In genomic region chr13:97653741-97654140, GRCh38 we compare ENCODE assay signal across 22 cellular contexts.
DNase-seq lines count a peak whose midpoint lies in the region; ATAC-seq lines count a peak whose summit lies in the region.
"Had no signal": no experiment of that assay in that cellular context is flagged by ENCODE, and none has a peak within 500 bp of the region (broad histone marks: within the 10 kb centered on the region; RNA-seq: fewer than 3 reads in every experiment).

No MANE protein-coding gene starts in this region.

- no peak overlapping the region for H3K27ac ChIP-seq in trophoblast cell (ENCODE audit: low read depth, low read length)
- H3K27ac ChIP-seq: BLaER1, HL-60, stomach, tibial artery had no signal

- no peaks in the 10 kb centered on the region for H3K79me2 ChIP-seq in trophoblast cell (ENCODE audit: control insufficient read depth, insufficient read depth, low read length, poor library complexity)

- WGBS in trophoblast cell (ENCODE audit: extremely low coverage, insufficient coverage, insufficient read length), result no CpG with 5 or more reads among the region's 10 CpGs

- no peak overlapping the region for H3K14ac ChIP-seq in trophoblast cell (ENCODE audit: low read length)

- H3K79me1 ChIP-seq in trophoblast cell (ENCODE audit: low read length), result no peaks in the 10 kb centered on the region

- no peak overlapping the region for H4K8ac ChIP-seq in trophoblast cell (ENCODE audit: low read depth, low read length)

- peaks cover 0 to 2% of the 10 kb centered on the region in 2 experiments for H3K4me1 ChIP-seq in trophoblast cell (ENCODE audit: control insufficient read depth in 1 of 2, insufficient read depth in 2 of 2, low read length in 2 of 2)
- H3K4me1 ChIP-seq: BLaER1, Caco-2, tibial artery had no signal

- no peak overlapping the region for H2BK120ac ChIP-seq in trophoblast cell (ENCODE audit: insufficient read depth, low read length, poor library complexity)

- H3K9ac ChIP-seq in trophoblast cell (ENCODE audit: low read length), result no peak overlapping the region
- H3K9ac ChIP-seq: BLaER1 had no signal

- H2BK12ac ChIP-seq in trophoblast cell (ENCODE audit: low read length), result no peak overlapping the region

- H3K9me3 ChIP-seq in trophoblast cell (ENCODE audit: insufficient read depth, low read depth, low read length), result no peaks in the 10 kb centered on the region
- H3K9me3 ChIP-seq: BLaER1, Caco-2, stomach, tibial artery had no signal

- no peaks in the 10 kb centered on the region for H3K27me3 ChIP-seq in trophoblast cell (ENCODE audit: insufficient read depth, low read length)
- H3K27me3 ChIP-seq: BLaER1, stomach, tibial artery had no signal

- H3K36me3 ChIP-seq in trophoblast cell (ENCODE audit: control insufficient read depth in 1 of 2, insufficient read depth in 2 of 2, low read length in 2 of 2), result no peaks in the 10 kb centered on the region
- H3K36me3 ChIP-seq: BLaER1, stomach, tibial artery had no signal

- H3K18ac ChIP-seq in trophoblast cell (ENCODE audit: low read length), result no peak overlapping the region

- no peak overlapping the region for H4K91ac ChIP-seq in trophoblast cell (ENCODE audit: low read depth, low read length)

- H2AK5ac ChIP-seq in trophoblast cell (ENCODE audit: low read length), result no peak overlapping the region

- H4K12ac ChIP-seq in trophoblast cell (ENCODE audit: low read depth, low read length), result no peak overlapping the region

- ATAC-seq in GM21717 (IDR thresholded peaks at IDR 0.05; ENCODE audit: unreplicated experiment) (no peak), HG03196 (IDR thresholded peaks at IDR 0.05; ENCODE audit: unreplicated experiment) (no peak)

- H3K23ac ChIP-seq in trophoblast cell (ENCODE audit: low read length), result no peak overlapping the region

- H2AFZ ChIP-seq in trophoblast cell (ENCODE audit: insufficient read depth, low read length, poor library complexity), result no peak overlapping the region

- no peak overlapping the region for H3K4me2 ChIP-seq in trophoblast cell (ENCODE audit: low read length)
- H3K4me2 ChIP-seq: BLaER1 had no signal

- peak; percentile 35 for DNase-seq in COLO829 (ENCODE audit: low spot score)
- peak; percentile 27 for DNase-seq in M059J (ENCODE audit: low read depth)
- DNase-seq in fibroblast of gingiva (ENCODE audit: low read depth), result peak; percentile 71
- peak; percentile 36 to 74 for DNase-seq in trophoblast cell
- DNase-seq in activated gamma-delta T cell (lab: John Stamatoyannopoulos, UW), result no peak
- DNase-seq: activated CD4-positive, alpha-beta T cell treated with anti-CD3 and anti-CD28 coated beads for 48 hours; activated naive CD4-positive, alpha-beta T cell treated with anti-CD3 and anti-CD28 coated beads, Interleukin-2, amount 50 U/mL, for 16 hours; activated T-cell treated with anti-CD3 and anti-CD28 coated beads, Interleukin-2, amount 50 U/mL, for 48 hours; anterior cingulate cortex; Caco-2; immature natural killer cell; NCI-H187 treated with DMSO at 0.1 percent for 48 hours; NCI-H82; occipital lobe; OCI-M1; stimulated activated CD8-positive, alpha-beta memory T cell treated with anti-CD3 and anti-CD28 coated beads, Interleukin-4, amount 100 ng/mL, for 48 hours; stomach; tibial artery had no signal

- H3K4ac ChIP-seq in trophoblast cell (ENCODE audit: low read depth, low read length), result no peak overlapping the region

- H3K4me3 ChIP-seq in trophoblast cell (ENCODE audit: low read depth, low read length), result no peak overlapping the region
- H3K4me3 ChIP-seq: BLaER1, stomach, tibial artery had no signal

- no peak overlapping the region for H2BK5ac ChIP-seq in trophoblast cell (ENCODE audit: low read depth, low read length, poor library complexity)
